In genomic region chr19:55188620-55189019, GRCh38 we compare ENCODE assay signal across 18 cellular contexts. TPM values are rescaled to one million over a fixed set of nuclear protein-coding genes. Genes with fewer than 3 reads are reported as not detected.
A peak's percentile ranks its signal among the peaks of the same experiment; 100 is the strongest.
DNase-seq lines count a peak whose midpoint lies in the region; ATAC-seq, FAIRE-seq and TF ChIP-seq lines count a peak whose summit lies in the region.
"Had no signal": no experiment of that assay in that cellular context is flagged by ENCODE, and none has a peak within 500 bp of the region (broad histone marks: within the 10 kb centered on the region; RNA-seq: fewer than 3 reads in every experiment).

No MANE protein-coding gene starts in this region.

- no peaks in the 10 kb centered on the region for H3K27me3 ChIP-seq in vagina
- H3K27me3 ChIP-seq: Peyer's patch had no signal

- peaks cover 1% of the 10 kb centered on the region for H3K36me3 Mint-ChIP-seq in activated naive CD8-positive, alpha-beta T cell treated with anti-CD3 and anti-CD28 coated beads, Interleukin-2, amount 10 ng/mL, durations not matched to agents 7 days and 5 days
- no peaks in the 10 kb centered on the region for H3K36me3 Mint-ChIP-seq in activated naive CD8-positive, alpha-beta T cell treated with anti-CD3 and anti-CD28 coated beads, Interleukin-2, amount 50 U/mL, for 24 hours (ENCODE audit: low read depth)
- H3K36me3 Mint-ChIP-seq: immature natural killer cell had no signal

- H3K27ac Mint-ChIP-seq in activated naive CD8-positive, alpha-beta T cell treated with anti-CD3 and anti-CD28 coated beads, Interleukin-2, amount 10 ng/mL, durations not matched to agents 7 days and 5 days, result peak overlapping the region; percentile 85
- no peak overlapping the region for H3K27ac Mint-ChIP-seq in activated naive CD8-positive, alpha-beta T cell treated with anti-CD3 and anti-CD28 coated beads, Interleukin-2, amount 50 U/mL, for 24 hours

- H3K27ac ChIP-seq in vagina, result peak overlapping the region; percentile 63
- H3K27ac ChIP-seq: HL-60 had no signal

- H3K4me3 ChIP-seq in cardiac fibroblast (replicated peaks in 1 of 2; ENCODE audit: low read depth in 2 of 2, low read length in 2 of 2) (no peak overlapping the region), vagina (no peak overlapping the region)
- H3K4me3 ChIP-seq: Peyer's patch had no signal

- TF ChIP-seq CTCF in cardiac fibroblast (IDR thresholded peaks at IDR 0.05; ENCODE audit: low read depth, low read length) (no peak), vagina (IDR thresholded peaks at IDR 0.05) (no peak)

- H3K4me3 Mint-ChIP-seq in activated naive CD8-positive, alpha-beta T cell treated with anti-CD3 and anti-CD28 coated beads, Interleukin-2, amount 10 ng/mL, durations not matched to agents 7 days and 5 days, result peak overlapping the region; percentile 81
- no peak overlapping the region for H3K4me3 Mint-ChIP-seq in activated naive CD8-positive, alpha-beta T cell treated with anti-CD3 and anti-CD28 coated beads, Interleukin-2, amount 50 U/mL, for 24 hours

- intact Hi-C loops in vagina (cut with DNase I), result no loop called here

- POLR2A ChIA-PET in activated naive CD8-positive, alpha-beta T cell treated with anti-CD3 and anti-CD28 coated beads, Interleukin-2, amount 10 ng/mL, durations not matched to agents 7 days and 5 days (lab: Charles Lee), result no interaction called here

- peaks cover 29% of the 10 kb centered on the region for H3K4me1 Mint-ChIP-seq in activated naive CD8-positive, alpha-beta T cell treated with anti-CD3 and anti-CD28 coated beads, Interleukin-2, amount 10 ng/mL, durations not matched to agents 7 days and 5 days
- peaks cover 4% of the 10 kb centered on the region for H3K4me1 Mint-ChIP-seq in activated naive CD8-positive, alpha-beta T cell treated with anti-CD3 and anti-CD28 coated beads, Interleukin-2, amount 50 U/mL, for 24 hours

- H3K4me1 ChIP-seq in vagina, result no peaks in the 10 kb centered on the region
- H3K4me1 ChIP-seq: Peyer's patch had no signal

- H3K9me3 Mint-ChIP-seq in activated naive CD8-positive, alpha-beta T cell treated with anti-CD3 and anti-CD28 coated beads, Interleukin-2, amount 10 ng/mL, durations not matched to agents 7 days and 5 days, result no peaks in the 10 kb centered on the region
- no peaks in the 10 kb centered on the region for H3K9me3 Mint-ChIP-seq in activated naive CD8-positive, alpha-beta T cell treated with anti-CD3 and anti-CD28 coated beads, Interleukin-2, amount 50 U/mL, for 24 hours
- H3K9me3 Mint-ChIP-seq: immature natural killer cell had no signal

- TF ChIP-seq POLR2A in vagina (IDR thresholded peaks at IDR 0.05), result no peak
- no peak for TF ChIP-seq POLR2A in GM12891 (IDR thresholded peaks at IDR 0.05; ENCODE audit: low read depth, low read length)

- DNase-seq in activated naive CD8-positive, alpha-beta T cell treated with anti-CD3 and anti-CD28 coated beads, Interleukin-2, amount 10 ng/mL, durations not matched to agents 7 days and 5 days, result no peak
- no peak for DNase-seq in activated naive CD8-positive, alpha-beta T cell treated with anti-CD3 and anti-CD28 coated beads, Interleukin-2, amount 50 U/mL, for 24 hours
- DNase-seq in cardiac fibroblast (ENCODE audit: low read depth in 2 of 2) (peak; percentile 26 to 55), vagina (ENCODE audit: extremely low spot score in 2 of 2) (no peak), GM12891 (ENCODE audit: insufficient read length, low spot score) (no peak)
- DNase-seq: DMS153; immature natural killer cell; NCI-H2171; Peyer's patch; stimulated activated CD4-positive, alpha-beta T cell treated with anti-CD3 and anti-CD28 coated beads, Interleukin-4, amount 100 ng/mL, for 24 hours; stimulated activated naive CD4-positive, alpha-beta T cell had no signal

- H3K36me3 ChIP-seq in vagina, result no peaks in the 10 kb centered on the region

- H3K27me3 Mint-ChIP-seq in activated naive CD8-positive, alpha-beta T cell treated with anti-CD3 and anti-CD28 coated beads, Interleukin-2, amount 10 ng/mL, durations not matched to agents 7 days and 5 days, result peaks cover 8% of the 10 kb centered on the region
- peaks cover 11% of the 10 kb centered on the region for H3K27me3 Mint-ChIP-seq in activated naive CD8-positive, alpha-beta T cell treated with anti-CD3 and anti-CD28 coated beads, Interleukin-2, amount 50 U/mL, for 24 hours

- FAIRE-seq in GM12891 (lab: Jason Lieb, UNC), result no peak
- FAIRE-seq: frontal cortex, GM19239, TTC549 had no signal

- no peaks in the 10 kb centered on the region for H3K9me3 ChIP-seq in vagina
- H3K9me3 ChIP-seq: Peyer's patch had no signal

- peak; percentile 65 for ATAC-seq in activated naive CD8-positive, alpha-beta T cell treated with anti-CD3 and anti-CD28 coated beads, Interleukin-2, amount 10 ng/mL, durations not matched to agents 7 days and 5 days (ENCODE audit: low read depth)
- no peak for ATAC-seq in activated naive CD8-positive, alpha-beta T cell treated with anti-CD3 and anti-CD28 coated beads, Interleukin-2, amount 50 U/mL, for 24 hours
- no peak for ATAC-seq in GM18867 (IDR thresholded peaks at IDR 0.05; ENCODE audit: unreplicated experiment)

TF ChIP-seq in GM12891, 5 proteins besides CTCF, POLR2A, EP300 and RAD21:
- no peak for TF ChIP-seq PAX5 (IDR thresholded peaks at IDR 0.05; ENCODE audit: insufficient read depth, low read length, severe bottlenecking)
- TF ChIP-seq TAF1 (IDR thresholded peaks at IDR 0.05; ENCODE audit: low read depth, low read length), result no peak
- TF ChIP-seq POLR2AphosphoS5 (IDR thresholded peaks at IDR 0.05; ENCODE audit: low read depth, low read length), result no peak
- no peak for TF ChIP-seq POU2F2 (IDR thresholded peaks at IDR 0.05; ENCODE audit: low read depth, low read length)
- TF ChIP-seq SPI1 (IDR thresholded peaks at IDR 0.05; ENCODE audit: low read depth, low read length), result no peak

RNA-seq across cellular contexts. Expression of gene SYT5, which starts 8.5 kb away (rescaled TPM):
- total RNA-seq in activated naive CD8-positive, alpha-beta T cell treated with anti-CD3 and anti-CD28 coated beads, Interleukin-2, amount 10 ng/mL, durations not matched to agents 7 days and 5 days, result under 1 TPM in 1 of 2 experiments, not detected in 1; 0.39 TPM
- not detected for total RNA-seq in vagina
- 0.10 TPM for polyA plus RNA-seq in GM12891 (2012; ENCODE audit: low read depth, missing spikeins)

RNA-seq across cellular contexts. Expression of gene PTPRH, which starts 20.7 kb away (rescaled TPM):
- not detected for total RNA-seq in activated naive CD8-positive, alpha-beta T cell treated with anti-CD3 and anti-CD28 coated beads, Interleukin-2, amount 10 ng/mL, durations not matched to agents 7 days and 5 days
- 4.4 TPM for total RNA-seq in vagina
- not detected for polyA plus RNA-seq in GM12891 (2012; ENCODE audit: low read depth, missing spikeins)
- total RNA-seq: mononuclear cell had no signal
- polyA plus RNA-seq: immature natural killer cell had no signal

RNA-seq across cellular contexts. Expression of gene DNAAF3, which starts 22.2 kb away (rescaled TPM):
- total RNA-seq in activated naive CD8-positive, alpha-beta T cell treated with anti-CD3 and anti-CD28 coated beads, Interleukin-2, amount 10 ng/mL, durations not matched to agents 7 days and 5 days, result under 1 TPM in 1 of 2 experiments, not detected in 1; 0.65 TPM
- total RNA-seq in vagina, result 5.6 TPM
- polyA plus RNA-seq in GM12891 (2012; ENCODE audit: low read depth, missing spikeins), result not detected
- total RNA-seq: frontal cortex had no signal
- polyA plus RNA-seq: immature natural killer cell had no signal

RNA-seq across cellular contexts. Expression of gene TNNI3, which starts 31.1 kb away (rescaled TPM):
- total RNA-seq in activated naive CD8-positive, alpha-beta T cell treated with anti-CD3 and anti-CD28 coated beads, Interleukin-2, amount 10 ng/mL, durations not matched to agents 7 days and 5 days, result not detected
- total RNA-seq in vagina, result not detected
- polyA plus RNA-seq in GM12891 (2012; ENCODE audit: low read depth, missing spikeins), result not detected
- total RNA-seq: dermis microvascular lymphatic vessel endothelial cell, mononuclear cell, Peyer's patch had no signal

RNA-seq across cellular contexts. Expression of gene TNNT1, which starts 39.6 kb away (rescaled TPM):
- total RNA-seq in activated naive CD8-positive, alpha-beta T cell treated with anti-CD3 and anti-CD28 coated beads, Interleukin-2, amount 10 ng/mL, durations not matched to agents 7 days and 5 days, result not detected
- total RNA-seq in vagina, result 9.1 TPM
- not detected for polyA plus RNA-seq in GM12891 (2012; ENCODE audit: low read depth, missing spikeins)
- total RNA-seq: Peyer's patch had no signal
- polyA plus RNA-seq: immature natural killer cell had no signal

Comparison
In these comparisons a context has a peak if more than half of its experiments do, and no peak if none do; other contexts are left out.
1. DNase-seq: peak in cardiac fibroblast (2 of 2); none in activated naive CD8-positive, alpha-beta T cell treated with anti-CD3 and anti-CD28 coated beads, Interleukin-2, amount 10 ng/mL, durations not matched to agents 7 days and 5 days (single experiment), activated naive CD8-positive, alpha-beta T cell treated with anti-CD3 and anti-CD28 coated beads, Interleukin-2, amount 50 U/mL, for 24 hours (single experiment), vagina (0 of 2) and GM12891 (single experiment).